Comparison of ENCODE assay signal across 1 cellular context in genomic region chr17:49067163-49067562, GRCh38.
TF ChIP-seq lines count a peak whose summit lies in the region.

No MANE protein-coding gene starts in this region.

TF ChIP-seq in HepG2, 621 proteins besides CTCF, POLR2A, EP300 and RAD21 (continued from another document):
- TF ChIP-seq, protein P1, sequence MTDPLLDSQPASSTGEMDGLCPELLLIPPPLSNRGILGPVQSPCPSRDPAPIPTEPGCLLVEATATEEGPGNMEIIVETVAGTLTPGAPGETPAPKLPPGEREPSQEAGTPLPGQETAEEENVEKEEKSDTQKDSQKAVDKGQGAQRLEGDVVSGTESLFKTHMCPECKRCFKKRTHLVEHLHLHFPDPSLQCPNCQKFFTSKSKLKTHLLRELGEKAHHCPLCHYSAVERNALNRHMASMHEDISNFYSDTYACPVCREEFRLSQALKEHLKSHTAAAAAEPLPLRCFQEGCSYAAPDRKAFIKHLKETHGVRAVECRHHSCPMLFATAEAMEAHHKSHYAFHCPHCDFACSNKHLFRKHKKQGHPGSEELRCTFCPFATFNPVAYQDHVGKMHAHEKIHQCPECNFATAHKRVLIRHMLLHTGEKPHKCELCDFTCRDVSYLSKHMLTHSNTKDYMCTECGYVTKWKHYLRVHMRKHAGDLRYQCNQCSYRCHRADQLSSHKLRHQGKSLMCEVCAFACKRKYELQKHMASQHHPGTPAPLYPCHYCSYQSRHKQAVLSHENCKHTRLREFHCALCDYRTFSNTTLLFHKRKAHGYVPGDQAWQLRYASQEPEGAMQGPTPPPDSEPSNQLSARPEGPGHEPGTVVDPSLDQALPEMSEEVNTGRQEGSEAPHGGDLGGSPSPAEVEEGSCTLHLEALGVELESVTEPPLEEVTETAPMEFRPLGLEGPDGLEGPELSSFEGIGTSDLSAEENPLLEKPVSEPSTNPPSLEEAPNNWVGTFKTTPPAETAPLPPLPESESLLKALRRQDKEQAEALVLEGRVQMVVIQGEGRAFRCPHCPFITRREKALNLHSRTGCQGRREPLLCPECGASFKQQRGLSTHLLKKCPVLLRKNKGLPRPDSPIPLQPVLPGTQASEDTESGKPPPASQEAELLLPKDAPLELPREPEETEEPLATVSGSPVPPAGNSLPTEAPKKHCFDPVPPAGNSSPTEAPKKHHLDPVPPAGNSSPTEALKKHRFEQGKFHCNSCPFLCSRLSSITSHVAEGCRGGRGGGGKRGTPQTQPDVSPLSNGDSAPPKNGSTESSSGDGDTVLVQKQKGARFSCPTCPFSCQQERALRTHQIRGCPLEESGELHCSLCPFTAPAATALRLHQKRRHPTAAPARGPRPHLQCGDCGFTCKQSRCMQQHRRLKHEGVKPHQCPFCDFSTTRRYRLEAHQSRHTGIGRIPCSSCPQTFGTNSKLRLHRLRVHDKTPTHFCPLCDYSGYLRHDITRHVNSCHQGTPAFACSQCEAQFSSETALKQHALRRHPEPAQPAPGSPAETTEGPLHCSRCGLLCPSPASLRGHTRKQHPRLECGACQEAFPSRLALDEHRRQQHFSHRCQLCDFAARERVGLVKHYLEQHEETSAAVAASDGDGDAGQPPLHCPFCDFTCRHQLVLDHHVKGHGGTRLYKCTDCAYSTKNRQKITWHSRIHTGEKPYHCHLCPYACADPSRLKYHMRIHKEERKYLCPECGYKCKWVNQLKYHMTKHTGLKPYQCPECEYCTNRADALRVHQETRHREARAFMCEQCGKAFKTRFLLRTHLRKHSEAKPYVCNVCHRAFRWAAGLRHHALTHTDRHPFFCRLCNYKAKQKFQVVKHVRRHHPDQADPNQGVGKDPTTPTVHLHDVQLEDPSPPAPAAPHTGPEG (CRISPR knock-in tag; IDR thresholded peaks at IDR 0.05), result no peak
- TF ChIP-seq FOSL2 (CRISPR knock-in tag; IDR thresholded peaks at IDR 0.05), result peak; percentile 62
- TF ChIP-seq, protein P2, sequence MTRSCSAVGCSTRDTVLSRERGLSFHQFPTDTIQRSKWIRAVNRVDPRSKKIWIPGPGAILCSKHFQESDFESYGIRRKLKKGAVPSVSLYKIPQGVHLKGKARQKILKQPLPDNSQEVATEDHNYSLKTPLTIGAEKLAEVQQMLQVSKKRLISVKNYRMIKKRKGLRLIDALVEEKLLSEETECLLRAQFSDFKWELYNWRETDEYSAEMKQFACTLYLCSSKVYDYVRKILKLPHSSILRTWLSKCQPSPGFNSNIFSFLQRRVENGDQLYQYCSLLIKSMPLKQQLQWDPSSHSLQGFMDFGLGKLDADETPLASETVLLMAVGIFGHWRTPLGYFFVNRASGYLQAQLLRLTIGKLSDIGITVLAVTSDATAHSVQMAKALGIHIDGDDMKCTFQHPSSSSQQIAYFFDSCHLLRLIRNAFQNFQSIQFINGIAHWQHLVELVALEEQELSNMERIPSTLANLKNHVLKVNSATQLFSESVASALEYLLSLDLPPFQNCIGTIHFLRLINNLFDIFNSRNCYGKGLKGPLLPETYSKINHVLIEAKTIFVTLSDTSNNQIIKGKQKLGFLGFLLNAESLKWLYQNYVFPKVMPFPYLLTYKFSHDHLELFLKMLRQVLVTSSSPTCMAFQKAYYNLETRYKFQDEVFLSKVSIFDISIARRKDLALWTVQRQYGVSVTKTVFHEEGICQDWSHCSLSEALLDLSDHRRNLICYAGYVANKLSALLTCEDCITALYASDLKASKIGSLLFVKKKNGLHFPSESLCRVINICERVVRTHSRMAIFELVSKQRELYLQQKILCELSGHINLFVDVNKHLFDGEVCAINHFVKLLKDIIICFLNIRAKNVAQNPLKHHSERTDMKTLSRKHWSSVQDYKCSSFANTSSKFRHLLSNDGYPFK (CRISPR knock-in tag; IDR thresholded peaks at IDR 0.05; ENCODE audit: borderline replicate concordance), result 0 out of 2 replicates have a peak, but pooled peaks have one; percentile 1
